Comparison of ENCODE assay signal across 1 cellular context in the genomic region with DNA sequence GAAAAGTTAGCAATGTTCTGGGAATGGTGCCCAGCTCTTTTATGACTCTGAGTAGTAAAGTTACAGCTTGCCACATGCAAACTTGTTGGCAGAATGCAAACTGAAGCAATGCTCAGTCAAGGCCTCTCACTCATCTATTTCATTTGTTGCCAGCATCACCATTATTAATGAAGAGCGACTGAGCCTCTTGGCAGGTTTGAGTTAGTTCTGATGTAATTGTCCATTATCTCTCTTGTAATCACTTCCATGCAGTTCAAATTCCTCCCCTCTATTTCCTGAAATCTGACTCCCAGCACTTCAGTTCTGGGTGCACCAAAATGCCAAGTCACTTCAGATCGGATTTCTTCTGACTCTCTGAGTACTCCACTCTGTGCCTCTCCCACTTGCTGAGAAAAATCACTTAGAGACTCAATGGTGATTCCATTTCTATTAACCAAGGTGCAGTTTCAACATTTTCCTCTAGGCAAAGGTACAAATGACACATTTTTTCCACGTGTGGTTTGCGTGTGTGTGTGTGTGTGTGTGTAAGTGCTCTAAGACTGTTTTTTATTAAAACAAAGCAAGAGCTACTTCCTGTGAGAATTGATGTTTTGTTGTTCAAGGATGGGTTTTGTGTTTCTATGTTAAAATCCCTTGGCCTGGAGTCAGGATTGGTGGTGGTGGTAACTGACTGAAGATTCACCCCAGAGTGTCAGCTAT.
TF ChIP-seq lines count a peak whose summit lies in the region.

No MANE protein-coding gene starts in this region.

TF ChIP-seq in K562, 482 proteins besides CTCF, POLR2A, EP300 and RAD21 (continued from another document and continues in another):
- TF ChIP-seq, protein P1, sequence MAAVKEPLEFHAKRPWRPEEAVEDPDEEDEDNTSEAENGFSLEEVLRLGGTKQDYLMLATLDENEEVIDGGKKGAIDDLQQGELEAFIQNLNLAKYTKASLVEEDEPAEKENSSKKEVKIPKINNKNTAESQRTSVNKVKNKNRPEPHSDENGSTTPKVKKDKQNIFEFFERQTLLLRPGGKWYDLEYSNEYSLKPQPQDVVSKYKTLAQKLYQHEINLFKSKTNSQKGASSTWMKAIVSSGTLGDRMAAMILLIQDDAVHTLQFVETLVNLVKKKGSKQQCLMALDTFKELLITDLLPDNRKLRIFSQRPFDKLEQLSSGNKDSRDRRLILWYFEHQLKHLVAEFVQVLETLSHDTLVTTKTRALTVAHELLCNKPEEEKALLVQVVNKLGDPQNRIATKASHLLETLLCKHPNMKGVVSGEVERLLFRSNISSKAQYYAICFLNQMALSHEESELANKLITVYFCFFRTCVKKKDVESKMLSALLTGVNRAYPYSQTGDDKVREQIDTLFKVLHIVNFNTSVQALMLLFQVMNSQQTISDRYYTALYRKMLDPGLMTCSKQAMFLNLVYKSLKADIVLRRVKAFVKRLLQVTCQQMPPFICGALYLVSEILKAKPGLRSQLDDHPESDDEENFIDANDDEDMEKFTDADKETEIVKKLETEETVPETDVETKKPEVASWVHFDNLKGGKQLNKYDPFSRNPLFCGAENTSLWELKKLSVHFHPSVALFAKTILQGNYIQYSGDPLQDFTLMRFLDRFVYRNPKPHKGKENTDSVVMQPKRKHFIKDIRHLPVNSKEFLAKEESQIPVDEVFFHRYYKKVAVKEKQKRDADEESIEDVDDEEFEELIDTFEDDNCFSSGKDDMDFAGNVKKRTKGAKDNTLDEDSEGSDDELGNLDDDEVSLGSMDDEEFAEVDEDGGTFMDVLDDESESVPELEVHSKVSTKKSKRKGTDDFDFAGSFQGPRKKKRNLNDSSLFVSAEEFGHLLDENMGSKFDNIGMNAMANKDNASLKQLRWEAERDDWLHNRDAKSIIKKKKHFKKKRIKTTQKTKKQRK (IDR thresholded peaks at IDR 0.05; ENCODE audit: borderline replicate concordance, low read depth, low read length): no peak
- TF ChIP-seq FOSL1 (tag; conservative IDR thresholded peaks at IDR 0.05): 0 out of 2 replicates have a peak, but pooled peaks have one; percentile 13
- no peak for TF ChIP-seq ZNF175 (CRISPR knock-in tag; IDR thresholded peaks at IDR 0.05; ENCODE audit: low read depth)
- no peak for TF ChIP-seq SNRNP70 (optimal IDR thresholded peaks at IDR 0.05; ENCODE audit: low read depth, low read length)
- TF ChIP-seq EP400 (IDR thresholded peaks at IDR 0.05): peak; percentile 25; the same call in 1 of the 2 replicates
- no peak for TF ChIP-seq SMARCC2 (IDR thresholded peaks at IDR 0.05; ENCODE audit: low read depth)
- TF ChIP-seq TCF7L2 (IDR thresholded peaks at IDR 0.05; ENCODE audit: low read depth, low read length): no peak
- TF ChIP-seq EGR1 (conservative IDR thresholded peaks at IDR 0.05): no peak
- TF ChIP-seq CCAR2 (IDR thresholded peaks at IDR 0.05; ENCODE audit: low read depth, low read length): no peak
- TF ChIP-seq PHF20 (IDR thresholded peaks at IDR 0.05; ENCODE audit: partially characterized antibody): no peak
- TF ChIP-seq ESRRB (CRISPR knock-in tag; IDR thresholded peaks at IDR 0.05; ENCODE audit: borderline replicate concordance): no peak
- no peak for TF ChIP-seq ZNF830 (CRISPR knock-in tag; IDR thresholded peaks at IDR 0.05)
- no peak for TF ChIP-seq PHB (CRISPR knock-in tag; IDR thresholded peaks at IDR 0.05)
- TF ChIP-seq POLR3G (IDR thresholded peaks at IDR 0.05; ENCODE audit: extremely low read depth, insufficient read length, insufficient replicate concordance): no peak
- TF ChIP-seq ZNF263 (CRISPR knock-in tag; IDR thresholded peaks at IDR 0.05; ENCODE audit: borderline replicate concordance): no peak
- no peak for TF ChIP-seq THRA (IDR thresholded peaks at IDR 0.05)
- no peak for TF ChIP-seq NR3C1 (CRISPR knock-in tag; IDR thresholded peaks at IDR 0.05)
- TF ChIP-seq MAFG (tag; conservative IDR thresholded peaks at IDR 0.05): peak; percentile 86
- peak; percentile 27; the same call in 1 of the 2 replicates for TF ChIP-seq CBFA2T3 (IDR thresholded peaks at IDR 0.05)
- no peak for TF ChIP-seq ZKSCAN8 (CRISPR knock-in tag; IDR thresholded peaks at IDR 0.05)
- no peak for TF ChIP-seq RBM25 (IDR thresholded peaks at IDR 0.05; ENCODE audit: low read depth, low read length, severe bottlenecking)
- no peak for TF ChIP-seq EHMT2 (IDR thresholded peaks at IDR 0.05)
- TF ChIP-seq ZBTB34 (CRISPR knock-in tag; IDR thresholded peaks at IDR 0.05): no peak
- TF ChIP-seq TEAD1 (CRISPR knock-in tag; IDR thresholded peaks at IDR 0.05): no peak
- no peak for TF ChIP-seq SP2 (IDR thresholded peaks at IDR 0.05; ENCODE audit: extremely low read depth, low read depth, low read length, poor library complexity, severe bottlenecking)
- TF ChIP-seq FOXK1 (CRISPR knock-in tag; IDR thresholded peaks at IDR 0.05; ENCODE audit: borderline replicate concordance): no peak
- peak; percentile 87 for TF ChIP-seq C11orf30 (IDR thresholded peaks at IDR 0.05; ENCODE audit: low read depth)
- TF ChIP-seq NFE2 (IDR thresholded peaks at IDR 0.05; ENCODE audit: low read depth): peak; percentile 95
- TF ChIP-seq, protein P2, sequence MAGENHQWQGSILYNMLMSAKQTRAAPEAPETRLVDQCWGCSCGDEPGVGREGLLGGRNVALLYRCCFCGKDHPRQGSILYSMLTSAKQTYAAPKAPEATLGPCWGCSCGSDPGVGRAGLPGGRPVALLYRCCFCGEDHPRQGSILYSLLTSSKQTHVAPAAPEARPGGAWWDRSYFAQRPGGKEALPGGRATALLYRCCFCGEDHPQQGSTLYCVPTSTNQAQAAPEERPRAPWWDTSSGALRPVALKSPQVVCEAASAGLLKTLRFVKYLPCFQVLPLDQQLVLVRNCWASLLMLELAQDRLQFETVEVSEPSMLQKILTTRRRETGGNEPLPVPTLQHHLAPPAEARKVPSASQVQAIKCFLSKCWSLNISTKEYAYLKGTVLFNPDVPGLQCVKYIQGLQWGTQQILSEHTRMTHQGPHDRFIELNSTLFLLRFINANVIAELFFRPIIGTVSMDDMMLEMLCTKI (IDR thresholded peaks at IDR 0.05; ENCODE audit: partially characterized antibody): no peak
- peak; percentile 46; the same call in 1 of the 2 replicates for TF ChIP-seq DPF2 (IDR thresholded peaks at IDR 0.05)
- TF ChIP-seq SAFB (IDR thresholded peaks at IDR 0.05; ENCODE audit: borderline replicate concordance, low read depth, low read length): no peak
- TF ChIP-seq, protein P3, sequence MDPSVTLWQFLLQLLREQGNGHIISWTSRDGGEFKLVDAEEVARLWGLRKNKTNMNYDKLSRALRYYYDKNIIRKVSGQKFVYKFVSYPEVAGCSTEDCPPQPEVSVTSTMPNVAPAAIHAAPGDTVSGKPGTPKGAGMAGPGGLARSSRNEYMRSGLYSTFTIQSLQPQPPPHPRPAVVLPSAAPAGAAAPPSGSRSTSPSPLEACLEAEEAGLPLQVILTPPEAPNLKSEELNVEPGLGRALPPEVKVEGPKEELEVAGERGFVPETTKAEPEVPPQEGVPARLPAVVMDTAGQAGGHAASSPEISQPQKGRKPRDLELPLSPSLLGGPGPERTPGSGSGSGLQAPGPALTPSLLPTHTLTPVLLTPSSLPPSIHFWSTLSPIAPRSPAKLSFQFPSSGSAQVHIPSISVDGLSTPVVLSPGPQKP (CRISPR knock-in tag; IDR thresholded peaks at IDR 0.05): no peak
- no peak for TF ChIP-seq POU5F1 (IDR thresholded peaks at IDR 0.05; ENCODE audit: borderline replicate concordance, low read depth, low read length, partially characterized antibody)
- TF ChIP-seq, protein P4, sequence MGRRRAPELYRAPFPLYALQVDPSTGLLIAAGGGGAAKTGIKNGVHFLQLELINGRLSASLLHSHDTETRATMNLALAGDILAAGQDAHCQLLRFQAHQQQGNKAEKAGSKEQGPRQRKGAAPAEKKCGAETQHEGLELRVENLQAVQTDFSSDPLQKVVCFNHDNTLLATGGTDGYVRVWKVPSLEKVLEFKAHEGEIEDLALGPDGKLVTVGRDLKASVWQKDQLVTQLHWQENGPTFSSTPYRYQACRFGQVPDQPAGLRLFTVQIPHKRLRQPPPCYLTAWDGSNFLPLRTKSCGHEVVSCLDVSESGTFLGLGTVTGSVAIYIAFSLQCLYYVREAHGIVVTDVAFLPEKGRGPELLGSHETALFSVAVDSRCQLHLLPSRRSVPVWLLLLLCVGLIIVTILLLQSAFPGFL (CRISPR knock-in tag; IDR thresholded peaks at IDR 0.05): no peak
- TF ChIP-seq PTRF (tag; IDR thresholded peaks at IDR 0.05): no peak
- no peak for TF ChIP-seq ZNF707 (CRISPR knock-in tag; conservative IDR thresholded peaks at IDR 0.05)
- TF ChIP-seq SMC3 (conservative IDR thresholded peaks at IDR 0.05; ENCODE audit: insufficient read depth, low read depth, low read length): no peak
- TF ChIP-seq ETV1 (tag; conservative IDR thresholded peaks at IDR 0.05; ENCODE audit: low read depth): peak; percentile 54; the same call in 1 of the 2 replicates
- TF ChIP-seq, protein P5, sequence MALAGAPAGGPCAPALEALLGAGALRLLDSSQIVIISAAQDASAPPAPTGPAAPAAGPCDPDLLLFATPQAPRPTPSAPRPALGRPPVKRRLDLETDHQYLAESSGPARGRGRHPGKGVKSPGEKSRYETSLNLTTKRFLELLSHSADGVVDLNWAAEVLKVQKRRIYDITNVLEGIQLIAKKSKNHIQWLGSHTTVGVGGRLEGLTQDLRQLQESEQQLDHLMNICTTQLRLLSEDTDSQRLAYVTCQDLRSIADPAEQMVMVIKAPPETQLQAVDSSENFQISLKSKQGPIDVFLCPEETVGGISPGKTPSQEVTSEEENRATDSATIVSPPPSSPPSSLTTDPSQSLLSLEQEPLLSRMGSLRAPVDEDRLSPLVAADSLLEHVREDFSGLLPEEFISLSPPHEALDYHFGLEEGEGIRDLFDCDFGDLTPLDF (CRISPR knock-in tag; IDR thresholded peaks at IDR 0.05): no peak
- TF ChIP-seq ZNF316 (IDR thresholded peaks at IDR 0.05): peak; percentile 64
- TF ChIP-seq COPS2 (conservative IDR thresholded peaks at IDR 0.05): no peak
- TF ChIP-seq MEF2D (tag; conservative IDR thresholded peaks at IDR 0.05; ENCODE audit: low read depth): no peak
- TF ChIP-seq PML (IDR thresholded peaks at IDR 0.05; ENCODE audit: low read length): no peak
- no peak for TF ChIP-seq CAMTA2 (CRISPR knock-in tag; conservative IDR thresholded peaks at IDR 0.05)
- TF ChIP-seq HMBOX1 (IDR thresholded peaks at IDR 0.05): peak; percentile 73
- no peak for TF ChIP-seq CBFA2T2 (conservative IDR thresholded peaks at IDR 0.05)
- no peak for TF ChIP-seq HBP1 (CRISPR knock-in tag; IDR thresholded peaks at IDR 0.05)
- no peak for TF ChIP-seq NFXL1 (CRISPR knock-in tag; IDR thresholded peaks at IDR 0.05)
- peak; percentile 59 for TF ChIP-seq NEUROD1 (IDR thresholded peaks at IDR 0.05; ENCODE audit: borderline replicate concordance, low read depth, low read length, partially characterized antibody)
- no peak for TF ChIP-seq RBFOX2 (IDR thresholded peaks at IDR 0.05; ENCODE audit: low read depth, low read length)
- TF ChIP-seq CSDE1 (IDR thresholded peaks at IDR 0.05): no peak
- no peak for TF ChIP-seq CBFB (CRISPR knock-in tag; IDR thresholded peaks at IDR 0.05)
- TF ChIP-seq SUPT5H (IDR thresholded peaks at IDR 0.05): no peak
- TF ChIP-seq NR2C2 (CRISPR knock-in tag; IDR thresholded peaks at IDR 0.05): no peak
- TF ChIP-seq NR2C2 (tag; IDR thresholded peaks at IDR 0.05): peak; percentile 4; the same call in 1 of the 2 replicates
- TF ChIP-seq DDX20 (tag; IDR thresholded peaks at IDR 0.05; ENCODE audit: low read depth): no peak
- TF ChIP-seq ZBTB1 (CRISPR knock-in tag; IDR thresholded peaks at IDR 0.05; ENCODE audit: borderline replicate concordance, low read depth): no peak
- no peak for TF ChIP-seq KHSRP (IDR thresholded peaks at IDR 0.05)
- peak; percentile 17 for TF ChIP-seq CCNT2 (IDR thresholded peaks at IDR 0.05; ENCODE audit: borderline replicate concordance, extremely low read depth, insufficient read length, low read depth, low read length)
- TF ChIP-seq PTBP1 (IDR thresholded peaks at IDR 0.05; ENCODE audit: low read depth, low read length): no peak
- TF ChIP-seq ZFP36 (IDR thresholded peaks at IDR 0.05; ENCODE audit: low read depth, low read length, partially characterized antibody): no peak
- TF ChIP-seq TFAM (CRISPR knock-in tag; conservative IDR thresholded peaks at IDR 0.05): no peak
- TF ChIP-seq NFIC (IDR thresholded peaks at IDR 0.05): no peak
- no peak for TF ChIP-seq HDGF (IDR thresholded peaks at IDR 0.05)
